11 cellular contexts compared by ENCODE assay signal in the genomic region with DNA sequence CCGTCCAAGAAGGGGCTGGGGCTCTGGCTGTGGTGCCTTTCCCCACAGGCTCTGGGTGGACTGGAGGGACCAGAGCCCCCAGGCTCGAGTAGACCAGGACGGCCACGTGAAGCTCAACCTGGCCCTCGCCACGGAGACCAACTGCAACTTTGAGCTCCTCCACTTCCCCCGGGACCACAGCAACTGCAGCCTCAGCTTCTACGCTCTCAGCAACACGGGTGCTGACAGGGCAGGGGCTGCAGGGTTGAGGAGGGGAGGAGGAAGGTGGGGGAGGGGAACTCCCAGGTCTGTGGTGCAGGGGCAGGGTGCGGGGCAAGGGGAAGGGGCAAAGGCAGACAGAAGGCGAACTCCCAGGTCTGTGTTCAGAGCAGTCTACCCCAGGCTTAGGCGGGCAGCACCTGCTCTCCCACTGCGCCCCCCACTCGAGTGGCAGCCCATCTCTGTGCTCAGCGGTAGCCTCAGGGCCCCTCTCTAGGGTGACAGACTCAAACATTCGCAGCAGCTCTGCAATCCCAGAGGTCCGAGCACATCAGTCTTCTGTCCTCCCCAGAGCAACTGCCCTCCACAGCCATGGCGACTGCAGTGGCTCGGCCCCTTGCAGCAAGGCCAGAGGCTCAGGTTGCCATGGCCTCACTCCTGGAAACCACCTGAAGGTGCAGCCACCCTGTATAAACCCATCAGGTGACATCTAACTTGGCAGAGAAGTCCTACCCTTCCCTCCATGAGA. TPM values are rescaled to one million over a fixed set of nuclear protein-coding genes. Genes with fewer than 3 reads are reported as not detected.
DNase-seq lines count a peak whose midpoint lies in the region; ATAC-seq and TF ChIP-seq lines count a peak whose summit lies in the region.
"Had no signal": no experiment of that assay in that cellular context is flagged by ENCODE, and none has a peak within 500 bp of the region (broad histone marks: within the 10 kb centered on the region; RNA-seq: fewer than 3 reads in every experiment).

No MANE protein-coding gene starts in this region.

- DNase-seq in ELF-1 (ENCODE audit: low read depth, low spot score) (peak; percentile 32), PC-3 (no peak), left colon (no peak), C1 segment of cervical spinal cord (lab: John Stamatoyannopoulos, UW) (no peak), inferior parietal cortex (ENCODE audit: extremely low spot score) (no peak)
- DNase-seq: activated gamma-delta T cell treated with Interleukin-2 at 50 U/mL for 16 hours, cortex of kidney, NCI-H748 treated with DMSO at 0.1 percent for 48 hours, occipital lobe had no signal

- H3K4me1 ChIP-seq in PC-3 (ENCODE audit: insufficient read depth, low read length): no peaks in the 10 kb centered on the region

- no peaks in the 10 kb centered on the region for H3K9me3 ChIP-seq in PC-3 (ENCODE audit: low read length)
- H3K9me3 ChIP-seq: vagina had no signal

- BruUV-seq in PC-3 (replicated peaks; lab: Mats Ljungman, UMichigan): no TSS peak

- intact Hi-C loops in PC-3 (cut with micrococcal nuclease): no loop called here
- intact Hi-C loops in left colon (cut with DNase I, micrococcal nuclease): no loop called here

- TF ChIP-seq CTCF in PC-3 (conservative IDR thresholded peaks at IDR 0.05; ENCODE audit: low read depth, low read length): no peak

- no peak overlapping the region for H2AFZ ChIP-seq in PC-3 (ENCODE audit: low read length)

- ATAC-seq in PC-3 (peak; percentile 11), left colon (peak; percentile 10), GM18517 (IDR thresholded peaks at IDR 0.05; ENCODE audit: unreplicated experiment) (no peak)

- POLR2A ChIA-PET in PC-3 (lab: Charles Lee; ENCODE audit: unreplicated experiment): no interaction called here

- no peaks in the 10 kb centered on the region for H4K20me1 ChIP-seq in PC-3 (ENCODE audit: low read length)

- no peak overlapping the region for H3K27ac ChIP-seq in PC-3 (ENCODE audit: low read length)
- H3K27ac ChIP-seq: vagina had no signal

- H3K27me3 ChIP-seq in PC-3 (ENCODE audit: low read length): peaks cover 49% of the 10 kb centered on the region

- H3K9me2 ChIP-seq in PC-3 (replicated peaks; ENCODE audit: low read length): no peaks in the 10 kb centered on the region

- no peak overlapping the region for H3K4me3 ChIP-seq in PC-3 (ENCODE audit: low read length)
- H3K4me3 ChIP-seq: vagina had no signal

- no peaks in the 10 kb centered on the region for H3F3A ChIP-seq in PC-3 (ENCODE audit: low read length, unreplicated experiment)

- CTCF ChIA-PET in PC-3 (lab: Charles Lee): no interaction called here

- no peaks in the 10 kb centered on the region for H3K79me2 ChIP-seq in PC-3 (ENCODE audit: low read length)

- peaks cover 19% of the 10 kb centered on the region for H3K36me3 ChIP-seq in PC-3 (ENCODE audit: low read depth, low read length)

- H3K4me2 ChIP-seq in PC-3 (ENCODE audit: low read length): no peak overlapping the region

- H3K9ac ChIP-seq in PC-3 (ENCODE audit: low read length): no peak overlapping the region

RNA-seq across cellular contexts. Expression of a gene that starts 1.4 kb away (rescaled TPM):
- total RNA-seq in PC-3 (2014; rRNA removed) (0.11 TPM in 1 of 2 replicates, not detected in the other), left colon (under 1 TPM in 1 of 2 donors, not detected in 1; 0.22 TPM)
- total RNA-seq: occipital lobe, vagina had no signal

RNA-seq across cellular contexts. Expression of a gene that starts 5.8 kb away (rescaled TPM):
- total RNA-seq in PC-3 (2014; rRNA removed): 0.69 and 2.2 TPM in 2 replicates
- total RNA-seq in left colon: not detected
- total RNA-seq: occipital lobe, vagina had no signal

RNA-seq across cellular contexts. Expression of a gene that starts 8.1 kb away (rescaled TPM):
- total RNA-seq in PC-3 (2014; rRNA removed) (60.8 and 71.4 TPM in 2 replicates), left colon (10 to 100 TPM; 49.9 to 56.5 TPM)

RNA-seq across cellular contexts. Expression of a gene that starts 23.2 kb away (rescaled TPM):
- total RNA-seq in PC-3 (2014; rRNA removed): 153 and 173 TPM in 2 replicates
- total RNA-seq in left colon: 100 to 1,000 TPM; 100 to 102 TPM

RNA-seq across cellular contexts. Expression of a gene that starts 53.3 kb away (rescaled TPM):
- 38.8 and 48.3 TPM in 2 replicates for total RNA-seq in PC-3 (2014; rRNA removed)
- total RNA-seq in left colon: 10 to 100 TPM; 18.9 to 28.5 TPM
- total RNA-seq: occipital lobe had no signal
